In genomic region chr4:185120631-185120946, GRCh38 we compare ENCODE assay signal across 15 cellular contexts. TPM values are rescaled to one million over a fixed set of nuclear protein-coding genes. Genes with fewer than 3 reads are reported as not detected.
DNase-seq lines count a peak whose midpoint lies in the region; ATAC-seq and TF ChIP-seq lines count a peak whose summit lies in the region.
"Had no signal": no experiment of that assay in that cellular context is flagged by ENCODE, and none has a peak within 500 bp of the region (broad histone marks: within the 10 kb centered on the region; RNA-seq: fewer than 3 reads in every experiment).

No MANE protein-coding gene starts in this region.

- H4K91ac ChIP-seq in H9 (ENCODE audit: insufficient read length, low read depth, low read length), result no peak overlapping the region

- H3K27me3 ChIP-seq in H9 (ENCODE audit: insufficient read depth, low read length) (no peaks in the 10 kb centered on the region), KMS-11 (ENCODE audit: insufficient read depth, low read depth) (no peaks in the 10 kb centered on the region), right cardiac atrium (ENCODE audit: control insufficient read depth, insufficient read depth) (no peaks in the 10 kb centered on the region)

- H3K9ac ChIP-seq in H9 (ENCODE audit: extremely low read depth, insufficient read length, low read length), result no peak overlapping the region
- H3K9ac ChIP-seq in KMS-11, result no peak overlapping the region

- no peak overlapping the region for H3K18ac ChIP-seq in H9 (ENCODE audit: insufficient read length, low read depth, low read length)

- H3K27ac Mint-ChIP-seq in H9, result peak overlapping the region in 2 of 3 experiments; percentile 48 to 49; a peak in 4 of 7 replicates
- peak overlapping the region; percentile 43 for H3K27ac Mint-ChIP-seq in nephron progenitor cell

- H3K4me1 Mint-ChIP-seq in H9 (peaks cover 32 to 36% of the 10 kb centered on the region in 2 experiments), nephron progenitor cell (peaks cover 61% of the 10 kb centered on the region)

- H3T11ph ChIP-seq in H9 (ENCODE audit: low read length), result no peak overlapping the region

- no peaks in the 10 kb centered on the region for H3K36me3 ChIP-seq in KMS-11 (ENCODE audit: insufficient read depth)

- intact Hi-C loops in right cardiac atrium (cut with DNase I), result no loop called here

- H2BK15ac ChIP-seq in H9 (ENCODE audit: low read depth, low read length), result no peak overlapping the region

- no peak overlapping the region for H2AK5ac ChIP-seq in H9 (ENCODE audit: insufficient read length, low read length)

- no peak for DNase-seq in H9
- DNase-seq in right cardiac atrium, result no peak
- no peak for DNase-seq in nephron progenitor cell
- DNase-seq in NCI-H774 (lab: John Stamatoyannopoulos, UW), result no peak
- DNase-seq in Ammon's horn (ENCODE audit: low spot score), result no peak
- DNase-seq: ACHN, AML-193, Caco-2, DMS153, NCI-H1105 treated with DMSO at 0.1 percent for 48 hours, NCI-H187, NCI-H345, NCI-H526 treated with DMSO at 0.1 percent for 48 hours had no signal

- H3K9me3 Mint-ChIP-seq in H9, result no peaks in the 10 kb centered on the region
- peaks cover 4% of the 10 kb centered on the region for H3K9me3 Mint-ChIP-seq in nephron progenitor cell

- H3K9me3 ChIP-seq in H9 (ENCODE audit: control insufficient read depth, low read depth, low read length) (no peaks in the 10 kb centered on the region), right cardiac atrium (ENCODE audit: control insufficient read depth, low read length) (no peaks in the 10 kb centered on the region)
- H3K9me3 ChIP-seq: Caco-2 had no signal

- no peak overlapping the region for H3K4ac ChIP-seq in H9 (ENCODE audit: low read depth, low read length)

- no peak overlapping the region for H3K56ac ChIP-seq in H9 (ENCODE audit: insufficient read length, low read depth, low read length)

- H2AFZ ChIP-seq in H9 (ENCODE audit: low read length), result no peak overlapping the region
- H2AFZ ChIP-seq in KMS-11 (ENCODE audit: low read depth), result no peak overlapping the region

- H3K4me1 ChIP-seq in H9 (ENCODE audit: insufficient read depth, low read length) (peaks cover 7% of the 10 kb centered on the region; the same call in 1 of the 2 replicates), KMS-11 (ENCODE audit: low read depth, poor library complexity, severe bottlenecking) (peaks cover 64% of the 10 kb centered on the region), right cardiac atrium (ENCODE audit: control insufficient read depth, insufficient read depth, low read length) (no peaks in the 10 kb centered on the region)
- H3K4me1 ChIP-seq: Caco-2 had no signal

- no peak overlapping the region for H3K27ac ChIP-seq in H9 (ENCODE audit: insufficient read length, low read depth, low read length)
- H3K27ac ChIP-seq in KMS-11, result peak overlapping the region; percentile 47; the same call in 1 of the 2 replicates
- peak overlapping the region; percentile 56 for H3K27ac ChIP-seq in right cardiac atrium (ENCODE audit: low read length)

- H2BK12ac ChIP-seq in H9 (ENCODE audit: insufficient read length, low read depth, low read length), result no peak overlapping the region

- H3K36me3 Mint-ChIP-seq in H9 (ENCODE audit: insufficient read depth in 1 of 3, low read depth in 3 of 3) (no peaks in the 10 kb centered on the region; a peak in 1 of 7 replicates), nephron progenitor cell (ENCODE audit: low read depth) (no peaks in the 10 kb centered on the region)

- TF ChIP-seq CTCF in H9 (conservative IDR thresholded peaks at IDR 0.05) (no peak), KMS-11 (conservative IDR thresholded peaks at IDR 0.05; ENCODE audit: low read depth, low read length) (no peak), nephron progenitor cell (IDR thresholded peaks at IDR 0.05) (no peak)

- H3K23ac ChIP-seq in H9 (ENCODE audit: insufficient read length, low read depth, low read length), result no peak overlapping the region

- H3K4me3 Mint-ChIP-seq in H9 (no peak overlapping the region), nephron progenitor cell (no peak overlapping the region)

- H3K79me1 ChIP-seq in H9 (ENCODE audit: insufficient read depth, low read depth, low read length, poor library complexity, severe bottlenecking), result no peaks in the 10 kb centered on the region

- H4K8ac ChIP-seq in H9 (replicated peaks; ENCODE audit: insufficient read length, low read depth, low read length), result no peak overlapping the region

- H3K4me3 ChIP-seq in KMS-11 (IDR thresholded peaks at IDR 0.05; ENCODE audit: insufficient read depth, low read depth, low read length), result no peak overlapping the region
- no peak overlapping the region for H3K4me3 ChIP-seq in right cardiac atrium (ENCODE audit: low read length)

- H4K20me1 ChIP-seq in H9 (ENCODE audit: control insufficient read depth, insufficient read depth, insufficient read length), result no peaks in the 10 kb centered on the region
- no peaks in the 10 kb centered on the region for H4K20me1 ChIP-seq in KMS-11 (ENCODE audit: insufficient read depth)

- no peaks in the 10 kb centered on the region; the same call in 1 of the 2 replicates for H3K27me3 Mint-ChIP-seq in H9 (ENCODE audit: low read depth)
- H3K27me3 Mint-ChIP-seq in nephron progenitor cell (ENCODE audit: low read depth, poor library complexity), result peaks cover 17% of the 10 kb centered on the region

- H4K5ac ChIP-seq in H9 (ENCODE audit: insufficient read length, low read depth, low read length), result no peak overlapping the region

- H3K14ac ChIP-seq in H9 (ENCODE audit: insufficient read depth, low read length), result no peak overlapping the region

- ATAC-seq in right cardiac atrium (no peak), HG02885 (IDR thresholded peaks at IDR 0.05; ENCODE audit: poor library complexity, unreplicated experiment) (no peak)

- H3K4me2 ChIP-seq in H9 (ENCODE audit: insufficient read depth, insufficient read length, low read length), result no peak overlapping the region
- peak overlapping the region; percentile 72; the same call in 1 of the 2 replicates for H3K4me2 ChIP-seq in KMS-11

- H3K23me2 ChIP-seq in H9 (ENCODE audit: insufficient read length, low read depth, low read length, poor library complexity, severe bottlenecking), result no peaks in the 10 kb centered on the region

- no peak overlapping the region for H2BK20ac ChIP-seq in H9 (ENCODE audit: low read depth, low read length, poor library complexity, severe bottlenecking)

- no CpG with 5 or more reads among the region's 6 CpGs for WGBS in H9 (ENCODE audit: extremely low coverage, insufficient read length, low lambda C conversion rate)
- 62% methylated on average over 6 of the region's 6 CpGs for WGBS in right cardiac atrium

- H3K79me2 ChIP-seq in H9 (ENCODE audit: insufficient read depth, low read length), result no peaks in the 10 kb centered on the region
- no peaks in the 10 kb centered on the region for H3K79me2 ChIP-seq in KMS-11 (ENCODE audit: insufficient read depth, low read depth)

- H2BK5ac ChIP-seq in H9 (ENCODE audit: insufficient read length, low read length), result no peak overlapping the region

- no peak overlapping the region for H2BK120ac ChIP-seq in H9 (ENCODE audit: low read depth, low read length, poor library complexity, severe bottlenecking)

RNA-seq across cellular contexts. Expression of gene SLC25A4, which starts 22.5 kb away (rescaled TPM):
- total RNA-seq in H9 (2021), result 54.4 and 55.9 TPM in 2 replicates
- 1,000 to 10,000 TPM; 1,429 to 1,493 (median 1,458) TPM for total RNA-seq in right cardiac atrium
- polyA plus RNA-seq in right cardiac atrium, result 1,464 TPM

Comparison
In these comparisons a context has a peak if more than half of its experiments do, and no peak if none do; other contexts are left out.
1. RNA of gene SLC25A4, which starts 22.5 kb away (total RNA-seq): 1,429 to 1,493 TPM in right cardiac atrium; 54.4 to 55.9 TPM in H9; every median in the first group is over 10 times any median in the second.